In genomic region chr15:98949624-98950023, GRCh38 we compare ENCODE assay signal across 26 cellular contexts. TPM values are rescaled to one million over a fixed set of nuclear protein-coding genes. Genes with fewer than 3 reads are reported as not detected.
"Had no signal": no experiment of that assay in that cellular context is flagged by ENCODE, and none has a peak within 500 bp of the region (broad histone marks: within the 10 kb centered on the region; RNA-seq: fewer than 3 reads in every experiment).

No MANE protein-coding gene starts in this region.

- H3K27me3 ChIP-seq: esophagus muscularis mucosa, gastrocnemius medialis, sigmoid colon had no signal

- H3K27ac ChIP-seq: epithelial cell of prostate, gastrocnemius medialis, left ventricle myocardium inferior, lower lobe of right lung, psoas muscle, skin epidermis had no signal

- H3K9me3 Mint-ChIP-seq: immature natural killer cell, memory B cell, nephron had no signal

- H3K27ac Mint-ChIP-seq: memory B cell, nephron had no signal

- H3K4me3 ChIP-seq: esophagus muscularis mucosa, gastrocnemius medialis, left ventricle myocardium inferior, lower lobe of right lung, psoas muscle, sigmoid colon, skin epidermis had no signal

- H3K4me1 Mint-ChIP-seq: memory B cell had no signal

- H3K27me3 Mint-ChIP-seq: memory B cell had no signal

- H3K9me3 ChIP-seq: esophagus muscularis mucosa, gastrocnemius medialis, left ventricle myocardium inferior, lower lobe of right lung, psoas muscle, sigmoid colon had no signal

- H3K4me3 Mint-ChIP-seq: immature natural killer cell, memory B cell, nephron had no signal

- DNase-seq: central memory CD4-positive, alpha-beta T cell; effector memory CD4-positive, alpha-beta T cell; gastrocnemius medialis; glutamatergic neuron; immature natural killer cell; kidney; left cardiac atrium; left ventricle myocardium inferior; lower lobe of right lung; midbrain; psoas muscle; retina; stimulated activated CD4-positive, alpha-beta T cell treated with anti-CD3 and anti-CD28 coated beads, Interleukin-12 subunit alpha, Interleukin-12 subunit beta, amount 100 ng/mL, for 4 hours; stimulated activated CD4-positive, alpha-beta T cell treated with anti-CD3 and anti-CD28 coated beads, Interleukin-2, amount 100 ng/mL, for 48 hours; stimulated activated naive CD8-positive, alpha-beta T cell treated with anti-CD3 and anti-CD28 coated beads, Interleukin-15, Interleukin-2, amounts not matched to agents 100 U/mL and 50 U/mL, for 24 hours; trophoblast cell had no signal

RNA-seq across cellular contexts. Expression of gene PGPEP1L, which starts 58.0 kb away (rescaled TPM):
- total RNA-seq: fibroblast of villous mesenchyme, lower lobe of right lung, osteoblast, temporal lobe, urinary bladder had no signal
- polyA plus RNA-seq: immature natural killer cell, sigmoid colon had no signal
